40 cellular contexts compared by ENCODE assay signal in the genomic region with DNA sequence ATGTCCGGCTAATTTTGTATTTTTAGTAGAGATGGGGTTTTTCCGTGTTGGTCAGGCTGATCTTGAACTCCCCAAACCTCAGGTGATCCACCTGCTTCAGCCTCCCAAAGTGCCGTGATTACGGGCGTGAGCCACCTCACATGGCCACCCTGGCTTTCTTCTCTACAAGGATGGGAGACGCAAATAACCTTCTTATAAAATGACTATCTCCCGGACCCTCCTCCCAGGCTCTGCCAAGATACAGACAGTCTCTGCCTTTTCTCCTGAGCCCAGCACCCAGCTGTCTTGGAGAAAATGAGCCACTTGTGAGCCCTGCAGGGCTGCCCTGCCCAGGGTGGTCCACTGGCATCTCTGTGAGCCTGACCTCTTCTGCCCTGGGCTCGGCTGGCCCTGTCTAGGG.
"Had no signal": no experiment of that assay in that cellular context is flagged by ENCODE, and none has a peak within 500 bp of the region (broad histone marks: within the 10 kb centered on the region; RNA-seq: fewer than 3 reads in every experiment).

No MANE protein-coding gene starts in this region.

- H3K4me1 ChIP-seq: adrenal gland, ascending aorta, body of pancreas, breast epithelium had no signal

- DNase-seq: activated effector memory CD4-positive, alpha-beta T cell treated with anti-CD3 and anti-CD28 coated beads, Interleukin-2, amount 50 U/mL, for 16 hours; activated effector memory CD4-positive, alpha-beta T cell treated with Interleukin-2 at 50 U/mL for 16 hours; activated gamma-delta T cell; activated gamma-delta T cell treated with Interleukin-2 at 50 U/mL for 16 hours; activated naive CD4-positive, alpha-beta T cell; activated naive CD4-positive, alpha-beta T cell treated with anti-CD3 and anti-CD28 coated beads for 36 hours; activated naive CD4-positive, alpha-beta T cell treated with anti-CD3 and anti-CD28 coated beads, Interleukin-2, amount 10 ng/mL, durations not matched to agents 7 days and 5 days; activated naive CD4-positive, alpha-beta T cell treated with anti-CD3 and anti-CD28 coated beads, Interleukin-2, amount 50 U/mL, for 16 hours; activated naive CD4-positive, alpha-beta T cell treated with Interleukin-2 at 50 U/mL for 16 hours; activated naive CD8-positive, alpha-beta T cell treated with anti-CD3 and anti-CD28 coated beads for 36 hours; activated naive CD8-positive, alpha-beta T cell treated with anti-CD3 and anti-CD28 coated beads, Interleukin-2, amount 10 ng/mL, durations not matched to agents 7 days and 5 days; activated naive CD8-positive, alpha-beta T cell treated with anti-CD3 and anti-CD28 coated beads, Interleukin-2, amount 50 U/mL, for 24 hours; activated T-cell treated with anti-CD3 and anti-CD28 coated beads, Interleukin-2, amount 50 U/mL, for 1 hour; activated T-cell treated with anti-CD3 and anti-CD28 coated beads, Interleukin-2, amount 50 U/mL, for 24 hours; activated T-cell treated with anti-CD3 and anti-CD28 coated beads, Interleukin-2, amount 50 U/mL, for 4 hours; activated T-cell treated with anti-CD3 and anti-CD28 coated beads, Interleukin-2, amount 50 U/mL, for 48 hours; activated T-cell treated with anti-CD3 and anti-CD28 coated beads, Interleukin-2, amount 50 U/mL, for 72 hours; adrenal gland; amniotic stem cell; amygdala; anterior cingulate cortex; aorta; body of pancreas; brain microvascular endothelial cell; caudate nucleus; central memory CD4-positive, alpha-beta T cell; cerebellar nuclear complex had no signal

- ATAC-seq: activated naive CD4-positive, alpha-beta T cell treated with anti-CD3 and anti-CD28 coated beads, Interleukin-2, amount 50 U/mL, for 72 hours; activated naive CD8-positive, alpha-beta T cell treated with anti-CD3 and anti-CD28 coated beads, Interleukin-2, amount 50 U/mL, for 24 hours; activated T-cell treated with anti-CD3 and anti-CD28 coated beads, Interleukin-2, amount 50 U/mL, for 4 hours; activated T-cell treated with anti-CD3 and anti-CD28 coated beads, Interleukin-2, amount 50 U/mL, for 72 hours; activated T-helper 17 cell treated with anti-CD3 and anti-CD28 coated beads, Interleukin-2, amount 50 U/mL, for 72 hours; body of pancreas had no signal

- FAIRE-seq: astrocyte, bronchial epithelial cell had no signal

- H3K27ac Mint-ChIP-seq: activated naive CD4-positive, alpha-beta T cell treated with anti-CD3 and anti-CD28 coated beads for 36 hours; activated naive CD4-positive, alpha-beta T cell treated with anti-CD3 and anti-CD28 coated beads, Interleukin-2, amount 10 ng/mL, durations not matched to agents 7 days and 5 days; activated naive CD4-positive, alpha-beta T cell treated with anti-CD3 and anti-CD28 coated beads, Interleukin-2, amount 50 U/mL, for 24 hours; activated naive CD8-positive, alpha-beta T cell; activated naive CD8-positive, alpha-beta T cell treated with anti-CD3 and anti-CD28 coated beads for 36 hours; activated naive CD8-positive, alpha-beta T cell treated with anti-CD3 and anti-CD28 coated beads, Interleukin-2, amount 10 ng/mL, durations not matched to agents 7 days and 5 days; activated naive CD8-positive, alpha-beta T cell treated with anti-CD3 and anti-CD28 coated beads, Interleukin-2, amount 50 U/mL, for 24 hours; activated T-cell treated with anti-CD3 and anti-CD28 coated beads, Interleukin-2, amount 50 U/mL, for 24 hours; activated T-cell treated with anti-CD3 and anti-CD28 coated beads, Interleukin-2, amount 50 U/mL, for 72 hours; activated T-helper 1 cell treated with anti-CD3 and anti-CD28 coated beads, Interleukin-12 subunit alpha, Interleukin-12 subunit beta, Interleukin-2, Interleukin-4 antibody, amounts not matched to agents 30 ng/mL and 10 ng/mL and 1 ng/mL, durations not matched to agents 14 hours and 24 hours and 36 hours; activated T-helper 17 cell treated with anti-CD3 and anti-CD28 coated beads, Interleukin-2, amount 50 U/mL, for 72 hours; activated T-helper 2 cell treated with anti-CD3 and anti-CD28 coated beads, Interferon-gamma antibody, Interleukin-2, Interleukin-4, amounts not matched to agents 10 μg/mL and 5 μg/mL and 100 μg/mL, durations not matched to agents 14 hours and 24 hours and 36 hours; brain had no signal

- H3K9me3 Mint-ChIP-seq: activated naive CD4-positive, alpha-beta T cell treated with anti-CD3 and anti-CD28 coated beads for 36 hours; activated naive CD4-positive, alpha-beta T cell treated with anti-CD3 and anti-CD28 coated beads, Interleukin-2, amount 10 ng/mL, durations not matched to agents 7 days and 5 days; activated naive CD4-positive, alpha-beta T cell treated with anti-CD3 and anti-CD28 coated beads, Interleukin-2, amount 50 U/mL, for 24 hours; activated naive CD8-positive, alpha-beta T cell treated with anti-CD3 and anti-CD28 coated beads for 36 hours; activated naive CD8-positive, alpha-beta T cell treated with anti-CD3 and anti-CD28 coated beads, Interleukin-2, amount 10 ng/mL, durations not matched to agents 7 days and 5 days; activated naive CD8-positive, alpha-beta T cell treated with anti-CD3 and anti-CD28 coated beads, Interleukin-2, amount 50 U/mL, for 24 hours; activated T-cell treated with anti-CD3 and anti-CD28 coated beads, Interleukin-2, amount 50 U/mL, for 24 hours; activated T-cell treated with anti-CD3 and anti-CD28 coated beads, Interleukin-2, amount 50 U/mL, for 4 hours; activated T-cell treated with anti-CD3 and anti-CD28 coated beads, Interleukin-2, amount 50 U/mL, for 72 hours; activated T-helper 1 cell treated with anti-CD3 and anti-CD28 coated beads, Interleukin-12 subunit alpha, Interleukin-12 subunit beta, Interleukin-2, Interleukin-4 antibody, amounts not matched to agents 30 ng/mL and 10 ng/mL and 1 ng/mL, durations not matched to agents 14 hours and 24 hours and 36 hours; activated T-helper 17 cell treated with anti-CD3 and anti-CD28 coated beads, Interleukin-2, amount 50 U/mL, for 72 hours; activated T-helper 2 cell treated with anti-CD3 and anti-CD28 coated beads, Interferon-gamma antibody, Interleukin-2, Interleukin-4, amounts not matched to agents 10 μg/mL and 5 μg/mL and 100 μg/mL, durations not matched to agents 14 hours and 24 hours and 36 hours; brain; central memory CD8-positive, alpha-beta T cell had no signal

- H3K4me3 ChIP-seq: adrenal gland, ascending aorta, body of pancreas, breast epithelium, cardiac muscle cell had no signal

- H3K9me3 ChIP-seq: adrenal gland, ascending aorta, body of pancreas, breast epithelium had no signal

- H3K4me3 Mint-ChIP-seq: activated naive CD4-positive, alpha-beta T cell treated with anti-CD3 and anti-CD28 coated beads for 36 hours; activated naive CD4-positive, alpha-beta T cell treated with anti-CD3 and anti-CD28 coated beads, Interleukin-2, amount 10 ng/mL, durations not matched to agents 7 days and 5 days; activated naive CD4-positive, alpha-beta T cell treated with anti-CD3 and anti-CD28 coated beads, Interleukin-2, amount 50 U/mL, for 24 hours; activated naive CD8-positive, alpha-beta T cell; activated naive CD8-positive, alpha-beta T cell treated with anti-CD3 and anti-CD28 coated beads for 36 hours; activated naive CD8-positive, alpha-beta T cell treated with anti-CD3 and anti-CD28 coated beads, Interleukin-2, amount 10 ng/mL, durations not matched to agents 7 days and 5 days; activated naive CD8-positive, alpha-beta T cell treated with anti-CD3 and anti-CD28 coated beads, Interleukin-2, amount 50 U/mL, for 24 hours; activated T-cell treated with anti-CD3 and anti-CD28 coated beads, Interleukin-2, amount 50 U/mL, for 24 hours; activated T-cell treated with anti-CD3 and anti-CD28 coated beads, Interleukin-2, amount 50 U/mL, for 4 hours; activated T-cell treated with anti-CD3 and anti-CD28 coated beads, Interleukin-2, amount 50 U/mL, for 72 hours; activated T-helper 1 cell treated with anti-CD3 and anti-CD28 coated beads, Interleukin-12 subunit alpha, Interleukin-12 subunit beta, Interleukin-2, Interleukin-4 antibody, amounts not matched to agents 30 ng/mL and 10 ng/mL and 1 ng/mL, durations not matched to agents 14 hours and 24 hours and 36 hours; activated T-helper 17 cell treated with anti-CD3 and anti-CD28 coated beads, Interleukin-2, amount 50 U/mL, for 72 hours; brain; central memory CD8-positive, alpha-beta T cell had no signal

- H3K27ac ChIP-seq: adrenal gland, ascending aorta, body of pancreas, brain microvascular endothelial cell, breast epithelium, cardiac muscle cell had no signal

- H3K36me3 Mint-ChIP-seq: activated naive CD4-positive, alpha-beta T cell treated with anti-CD3 and anti-CD28 coated beads, Interleukin-2, amount 10 ng/mL, durations not matched to agents 7 days and 5 days; activated naive CD4-positive, alpha-beta T cell treated with anti-CD3 and anti-CD28 coated beads, Interleukin-2, amount 50 U/mL, for 24 hours; activated naive CD4-positive, alpha-beta T cell treated with anti-CD3 and anti-CD28 coated beads, Interleukin-2, amount 50 U/mL, for 72 hours; activated naive CD8-positive, alpha-beta T cell; activated naive CD8-positive, alpha-beta T cell treated with anti-CD3 and anti-CD28 coated beads for 36 hours; activated naive CD8-positive, alpha-beta T cell treated with anti-CD3 and anti-CD28 coated beads, Interleukin-2, amount 10 ng/mL, durations not matched to agents 7 days and 5 days; brain had no signal

- H3K36me3 ChIP-seq: adrenal gland, ascending aorta, brain microvascular endothelial cell, breast epithelium, cardiac muscle cell had no signal

- H3K4me1 Mint-ChIP-seq: activated naive CD4-positive, alpha-beta T cell treated with anti-CD3 and anti-CD28 coated beads, Interleukin-2, amount 10 ng/mL, durations not matched to agents 7 days and 5 days; activated naive CD4-positive, alpha-beta T cell treated with anti-CD3 and anti-CD28 coated beads, Interleukin-2, amount 50 U/mL, for 24 hours; activated naive CD8-positive, alpha-beta T cell treated with anti-CD3 and anti-CD28 coated beads for 36 hours; activated naive CD8-positive, alpha-beta T cell treated with anti-CD3 and anti-CD28 coated beads, Interleukin-2, amount 50 U/mL, for 24 hours; activated T-helper 17 cell treated with anti-CD3 and anti-CD28 coated beads, Interleukin-2, amount 50 U/mL, for 72 hours; brain; central memory CD8-positive, alpha-beta T cell had no signal

- H3K27me3 ChIP-seq: adrenal gland, ascending aorta, body of pancreas, brain microvascular endothelial cell had no signal
